In the genomic region with DNA sequence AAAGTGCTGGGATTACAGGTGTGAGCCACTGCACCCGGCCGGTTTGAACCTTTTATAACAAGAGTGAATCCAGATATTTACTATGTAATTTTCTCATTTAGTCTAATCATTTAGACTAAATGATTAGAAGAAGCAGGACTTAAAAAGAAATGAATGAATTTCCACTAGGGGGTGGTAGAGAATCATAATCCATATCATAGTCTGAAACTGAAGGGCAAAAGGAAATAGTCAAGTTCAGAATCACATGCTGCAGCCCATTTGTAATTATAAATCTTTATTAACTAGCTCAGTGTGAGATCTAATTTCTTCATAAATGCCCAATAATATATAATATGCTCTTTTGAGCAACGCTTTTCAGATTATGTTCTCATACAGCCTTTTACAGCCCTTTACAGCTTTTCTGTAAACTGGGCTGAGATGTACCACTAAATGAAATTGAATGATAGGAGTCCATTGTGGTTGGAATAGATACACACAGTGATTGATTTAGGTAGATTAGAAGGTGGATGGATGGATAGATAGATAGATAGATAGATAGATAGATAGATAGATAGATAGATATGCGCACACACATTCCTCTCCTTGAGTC, we compare ENCODE assay signal across 9 cellular contexts. TPM values are rescaled to one million over a fixed set of nuclear protein-coding genes. Genes with fewer than 3 reads are reported as not detected.
A peak's percentile ranks its signal among the peaks of the same experiment; 100 is the strongest.
DNase-seq lines count a peak whose midpoint lies in the region; ATAC-seq, FAIRE-seq and TF ChIP-seq lines count a peak whose summit lies in the region.
"Had no signal": no experiment of that assay in that cellular context is flagged by ENCODE, and none has a peak within 500 bp of the region (broad histone marks: within the 10 kb centered on the region; RNA-seq: fewer than 3 reads in every experiment).

No MANE protein-coding gene starts in this region.

- H3K4me3 Mint-ChIP-seq in activated B cell treated with CpG ODN at 0.5 μM for 24 hours, result no peak overlapping the region
- H3K4me3 Mint-ChIP-seq: dendritic cell treated with granulocyte-macrophage colony-stimulating factor and Interleukin-4, amounts not matched to agents 40 ng/mL and 50 ng/mL, for 4 days had no signal

- no peak overlapping the region for H3K27ac ChIP-seq in small intestine (ENCODE audit: low read depth in 1 of 2, low read length in 1 of 2)

- H3K4me1 Mint-ChIP-seq in activated B cell treated with CpG ODN at 0.5 μM for 24 hours, result peaks cover 27% of the 10 kb centered on the region

- 31 to 45% (median 36%) methylated on average over 4 of the region's 4 CpGs for WGBS in small intestine, 3 donors

- no peaks in the 10 kb centered on the region for H3K36me3 ChIP-seq in small intestine (ENCODE audit: control insufficient read depth in 2 of 2, insufficient read depth in 2 of 2, low read length in 2 of 2)

- DNase-seq in AG04449 (ENCODE audit: low read depth, low spot score) (no peak), GM12892 (ENCODE audit: insufficient read length) (no peak), NCI-H2196 (lab: John Stamatoyannopoulos, UW; ENCODE audit: unreplicated experiment) (peak; percentile 87), activated B cell treated with CpG ODN at 0.5 μM for 24 hours (no peak), left cardiac atrium (no peak), small intestine (peak; percentile 82)
- no peak for DNase-seq in activated CD4-positive, alpha-beta T cell treated with anti-CD3 and anti-CD28 coated beads for 48 hours

- CTCF ChIA-PET in AG04449 (lab: Yijun Ruan, JAX), result interaction anchor here (0.6 to 7.0 kb wide), 46 partner anchors 8 to 453 kb away, joined by 3 to 182 read pairs (median 5); a partner anchor contains a TSS
- CTCF ChIA-PET in activated B cell treated with CpG ODN at 0.5 μM for 24 hours (lab: Charles Lee), result interaction anchor here (0.8 to 9.1 kb wide), 27 partner anchors 9 to 128 kb away, joined by 3 to 151 read pairs (median 7); a partner anchor contains a TSS

- no peaks in the 10 kb centered on the region for H3K9me3 ChIP-seq in small intestine (ENCODE audit: control insufficient read depth, low read depth)

- no peak overlapping the region for H3K27ac Mint-ChIP-seq in activated B cell treated with CpG ODN at 0.5 μM for 24 hours
- H3K27ac Mint-ChIP-seq: dendritic cell treated with granulocyte-macrophage colony-stimulating factor and Interleukin-4, amounts not matched to agents 40 ng/mL and 50 ng/mL, for 4 days had no signal

- TF ChIP-seq POLR2A in GM12892 (IDR thresholded peaks at IDR 0.05; ENCODE audit: low read depth, low read length), result no peak

- POLR2A ChIA-PET in AG04449 (lab: Yijun Ruan, JAX), result interaction anchor here (0.7 kb wide), 1 partner anchor 48 kb away, joined by 4 read pairs; no protein-coding TSS in a partner anchor
- POLR2A ChIA-PET in activated B cell treated with CpG ODN at 0.5 μM for 24 hours (lab: Charles Lee), result interaction anchor here (0.8 to 4.1 kb wide), 17 partner anchors 8 to 362 kb away, joined by 3 to 51 read pairs (median 8); a partner anchor contains a TSS

- TF ChIP-seq CTCF in AG04449 (IDR thresholded peaks at IDR 0.05; ENCODE audit: insufficient read depth, low read length, missing control alignments) (peak; percentile 19), activated B cell treated with CpG ODN at 0.5 μM for 24 hours (IDR thresholded peaks at IDR 0.05) (no peak)

- intact Hi-C loops in activated B cell treated with CpG ODN at 0.5 μM for 24 hours (cut with micrococcal nuclease), result loop anchor here (1.0 to 2.0 kb wide), 6 partner anchors 62 to 363 kb away; a partner anchor contains a TSS
- intact Hi-C loops in left cardiac atrium (cut with DNase I), result loop anchor here (1.0 to 2.0 kb wide), 3 partner anchors 46 to 101 kb away; no protein-coding TSS in a partner anchor

- no peaks in the 10 kb centered on the region for H3K36me3 Mint-ChIP-seq in activated B cell treated with CpG ODN at 0.5 μM for 24 hours (ENCODE audit: low read depth)

- H3K27me3 ChIP-seq in small intestine (ENCODE audit: control insufficient read depth in 2 of 2, insufficient read depth in 2 of 2, low read length in 2 of 2), result no peaks in the 10 kb centered on the region

- ATAC-seq in activated B cell treated with CpG ODN at 0.5 μM for 24 hours (ENCODE audit: low read depth), result peak; percentile 68
- peak; percentile 42 to 59 for ATAC-seq in left cardiac atrium
- ATAC-seq in GM21529 (IDR thresholded peaks at IDR 0.05; ENCODE audit: unreplicated experiment), result no peak

- FAIRE-seq in GM12892 (lab: Jason Lieb, UNC) (peak; percentile 58), small intestine (lab: Jason Lieb, UNC) (peak; percentile 83)

- H3K4me3 ChIP-seq in AG04449 (ENCODE audit: low read depth, low read length) (no peak overlapping the region), small intestine (ENCODE audit: low read depth in 1 of 2, low read length in 2 of 2) (no peak overlapping the region)

- no peaks in the 10 kb centered on the region for H3K27me3 Mint-ChIP-seq in activated B cell treated with CpG ODN at 0.5 μM for 24 hours

- no peaks in the 10 kb centered on the region for H3K4me1 ChIP-seq in small intestine (ENCODE audit: control insufficient read depth in 2 of 2, insufficient read depth in 1 of 2, low read depth in 1 of 2, low read length in 1 of 2)

- H3K9me3 Mint-ChIP-seq in activated B cell treated with CpG ODN at 0.5 μM for 24 hours, result no peaks in the 10 kb centered on the region
- H3K9me3 Mint-ChIP-seq: dendritic cell treated with granulocyte-macrophage colony-stimulating factor and Interleukin-4, amounts not matched to agents 40 ng/mL and 50 ng/mL, for 4 days had no signal

RNA-seq across cellular contexts. Expression of a gene that starts 31.8 kb away (rescaled TPM):
- 286 TPM for polyA plus RNA-seq in GM12892 (2012; ENCODE audit: missing spikeins)
- total RNA-seq in activated B cell treated with CpG ODN at 0.5 μM for 24 hours (198 and 223 TPM in 2 replicates), left cardiac atrium (10 to 100 TPM; 18.6 to 25.9 TPM)
- 100 to 1,000 TPM; 201 to 224 (median 221) TPM for polyA plus RNA-seq in small intestine

RNA-seq across cellular contexts. Expression of a gene that starts 32.3 kb away (rescaled TPM):
- 151 TPM for polyA plus RNA-seq in GM12892 (2012; ENCODE audit: missing spikeins)
- total RNA-seq in activated B cell treated with CpG ODN at 0.5 μM for 24 hours, result 148 and 151 TPM in 2 replicates
- 10 to 100 TPM; 16.8 to 27.5 TPM for total RNA-seq in left cardiac atrium
- 100 to 1,000 TPM in 2 of 3 donors, 10 to 100 TPM in 1; 70.2 to 157 (median 114) TPM for polyA plus RNA-seq in small intestine

RNA-seq across cellular contexts. Expression of a gene that starts 41.9 kb away (rescaled TPM):
- polyA plus RNA-seq in GM12892 (2012; ENCODE audit: missing spikeins), result 358 TPM
- total RNA-seq in activated B cell treated with CpG ODN at 0.5 μM for 24 hours (182 and 194 TPM in 2 replicates), left cardiac atrium (10 to 100 TPM; 30.2 to 33.3 TPM)
- polyA plus RNA-seq in small intestine, result 100 to 1,000 TPM; 271 to 329 (median 315) TPM

RNA-seq across cellular contexts. Expression of a gene that starts 47.3 kb away (rescaled TPM):
- polyA plus RNA-seq in GM12892 (2012; ENCODE audit: missing spikeins), result 45.5 TPM
- 141 and 172 TPM in 2 replicates for total RNA-seq in activated B cell treated with CpG ODN at 0.5 μM for 24 hours
- total RNA-seq in left cardiac atrium, result 10 to 100 TPM; 19.4 to 30.7 TPM
- 10 to 100 TPM; 18.1 to 51.5 (median 23.5) TPM for polyA plus RNA-seq in small intestine

RNA-seq across cellular contexts. Expression of a gene that starts 55.0 kb away (rescaled TPM):
- polyA plus RNA-seq in GM12892 (2012; ENCODE audit: missing spikeins), result 251 TPM
- 341 and 365 TPM in 2 replicates for total RNA-seq in activated B cell treated with CpG ODN at 0.5 μM for 24 hours
- total RNA-seq in left cardiac atrium, result 10 to 100 TPM in 1 of 2 donors, 1 to 10 TPM in 1; 6.9 to 15.8 TPM
- 10 to 100 TPM; 22.8 to 60.5 (median 34.7) TPM for polyA plus RNA-seq in small intestine

Comparison
In these comparisons a context has a peak if more than half of its experiments do, and no peak if none do; other contexts are left out.
1. DNase-seq: peak in NCI-H2196 (single experiment) and small intestine (single experiment); none in AG04449 (single experiment), GM12892 (single experiment), activated B cell treated with CpG ODN at 0.5 μM for 24 hours (single experiment), left cardiac atrium (single experiment) and activated CD4-positive, alpha-beta T cell treated with anti-CD3 and anti-CD28 coated beads for 48 hours (single experiment).